Comparison of ENCODE assay signal across 8 cellular contexts in genomic region chr16:58733248-58733670, GRCh38. TPM values are rescaled to one million over a fixed set of nuclear protein-coding genes. Genes with fewer than 3 reads are reported as not detected.
DNase-seq lines count a peak whose midpoint lies in the region; ATAC-seq and TF ChIP-seq lines count a peak whose summit lies in the region.

No MANE protein-coding gene starts in this region.

- no peak for DNase-seq in activated naive CD4-positive, alpha-beta T cell treated with anti-CD3 and anti-CD28 coated beads, Interleukin-2, amount 50 U/mL, for 16 hours
- no peak for DNase-seq in activated naive CD8-positive, alpha-beta T cell treated with anti-CD3 and anti-CD28 coated beads, Interleukin-2, amount 50 U/mL, for 24 hours
- DNase-seq in hepatocyte (ENCODE audit: low spot score), result no peak
- peak in 1 of 2 donors; percentile 57 for DNase-seq in gastrocnemius medialis
- DNase-seq in NCI-H1105 (lab: John Stamatoyannopoulos, UW), result no peak
- no peak for DNase-seq in effector CD8-positive, alpha-beta T cell (lab: John Stamatoyannopoulos, UW)

- intact Hi-C loops in gastrocnemius medialis (cut with DNase I; ENCODE audit: low total_unique reads), result loop anchor here (2.0 to 10.0 kb wide), 2 partner anchors 72 to 338 kb away; partner anchors contain the start of gene GINS3

- 3% methylated on average over 22 of the region's 23 CpGs for WGBS in hepatocyte (ENCODE audit: low lambda C conversion rate, missing lambda C conversion rate)

- no peaks in the 10 kb centered on the region for H3K9me2 ChIP-seq in hepatocyte (replicated peaks; ENCODE audit: insufficient read depth)

- peak overlapping the region; percentile 96 for H2AFZ ChIP-seq in hepatocyte

- H3K4me3 ChIP-seq in hepatocyte (peak overlapping the region; percentile 75), gastrocnemius medialis (peak overlapping the region; percentile 79 to 96 (median 90))

- H3K4me1 Mint-ChIP-seq in activated naive CD4-positive, alpha-beta T cell treated with anti-CD3 and anti-CD28 coated beads, Interleukin-2, amount 50 U/mL, for 24 hours, result peaks cover 53% of the 10 kb centered on the region
- peaks cover 41% of the 10 kb centered on the region for H3K4me1 Mint-ChIP-seq in activated naive CD8-positive, alpha-beta T cell treated with anti-CD3 and anti-CD28 coated beads, Interleukin-2, amount 50 U/mL, for 24 hours

- no peaks in the 10 kb centered on the region for H3K9me3 ChIP-seq in hepatocyte (ENCODE audit: low read depth)
- no peaks in the 10 kb centered on the region for H3K9me3 ChIP-seq in gastrocnemius medialis

- no peak for ATAC-seq in activated naive CD8-positive, alpha-beta T cell treated with anti-CD3 and anti-CD28 coated beads, Interleukin-2, amount 50 U/mL, for 24 hours
- peak; percentile 63 to 67 for ATAC-seq in gastrocnemius medialis
- ATAC-seq in GM21381 (IDR thresholded peaks at IDR 0.05; ENCODE audit: unreplicated experiment), result no peak

- H3K4me2 ChIP-seq in hepatocyte, result peak overlapping the region; percentile 96

- H3K79me2 ChIP-seq in hepatocyte, result peaks cover 55% of the 10 kb centered on the region

- peaks cover 9% of the 10 kb centered on the region for H3K4me1 ChIP-seq in hepatocyte (ENCODE audit: insufficient read depth)
- peaks cover 45 to 49% of the 10 kb centered on the region in 2 donors for H3K4me1 ChIP-seq in gastrocnemius medialis

- H3K27ac ChIP-seq in hepatocyte (peak overlapping the region; percentile 78), gastrocnemius medialis (peak overlapping the region; percentile 85 to 93 (median 92))

- no peaks in the 10 kb centered on the region for H3K36me3 ChIP-seq in hepatocyte (replicated peaks; ENCODE audit: insufficient read depth, low read depth)
- H3K36me3 ChIP-seq in gastrocnemius medialis, result no peaks in the 10 kb centered on the region

- no peak for TF ChIP-seq POLR2A in gastrocnemius medialis (IDR thresholded peaks at IDR 0.05)

- in situ Hi-C loops in gastrocnemius medialis (cut with MboI; ENCODE audit: low sequenced_read_pairs in 4 of 4), result loop anchor here in 1 of 4 donors (25.0 kb wide), 1 partner anchor 221 kb away; the partner anchor contains the start of genes NDRG4 and SETD6

- H3K9me3 Mint-ChIP-seq in activated naive CD4-positive, alpha-beta T cell treated with anti-CD3 and anti-CD28 coated beads, Interleukin-2, amount 50 U/mL, for 24 hours, result no peaks in the 10 kb centered on the region
- H3K9me3 Mint-ChIP-seq in activated naive CD8-positive, alpha-beta T cell treated with anti-CD3 and anti-CD28 coated beads, Interleukin-2, amount 50 U/mL, for 24 hours, result no peaks in the 10 kb centered on the region

- H3K4me3 Mint-ChIP-seq in activated naive CD4-positive, alpha-beta T cell treated with anti-CD3 and anti-CD28 coated beads, Interleukin-2, amount 50 U/mL, for 24 hours, result peak overlapping the region; percentile 91
- H3K4me3 Mint-ChIP-seq in activated naive CD8-positive, alpha-beta T cell treated with anti-CD3 and anti-CD28 coated beads, Interleukin-2, amount 50 U/mL, for 24 hours, result peak overlapping the region; percentile 100

- H3K27me3 Mint-ChIP-seq in activated naive CD4-positive, alpha-beta T cell treated with anti-CD3 and anti-CD28 coated beads, Interleukin-2, amount 50 U/mL, for 24 hours, result no peaks in the 10 kb centered on the region
- H3K27me3 Mint-ChIP-seq in activated naive CD8-positive, alpha-beta T cell treated with anti-CD3 and anti-CD28 coated beads, Interleukin-2, amount 50 U/mL, for 24 hours, result no peaks in the 10 kb centered on the region

- peak overlapping the region; percentile 80 for H3K27ac Mint-ChIP-seq in activated naive CD4-positive, alpha-beta T cell treated with anti-CD3 and anti-CD28 coated beads, Interleukin-2, amount 50 U/mL, for 24 hours
- peak overlapping the region; percentile 90 for H3K27ac Mint-ChIP-seq in activated naive CD8-positive, alpha-beta T cell treated with anti-CD3 and anti-CD28 coated beads, Interleukin-2, amount 50 U/mL, for 24 hours

- H3K27me3 ChIP-seq in hepatocyte (no peaks in the 10 kb centered on the region), gastrocnemius medialis (no peaks in the 10 kb centered on the region)

- peaks cover 22% of the 10 kb centered on the region for H4K20me1 ChIP-seq in hepatocyte (ENCODE audit: insufficient read depth, poor library complexity, severe bottlenecking)

- no peaks in the 10 kb centered on the region for H3K36me3 Mint-ChIP-seq in activated naive CD4-positive, alpha-beta T cell treated with anti-CD3 and anti-CD28 coated beads, Interleukin-2, amount 50 U/mL, for 24 hours
- peaks cover 25% of the 10 kb centered on the region for H3K36me3 Mint-ChIP-seq in activated naive CD8-positive, alpha-beta T cell treated with anti-CD3 and anti-CD28 coated beads, Interleukin-2, amount 50 U/mL, for 24 hours (ENCODE audit: low read depth)

- no peak for TF ChIP-seq CTCF in hepatocyte (IDR thresholded peaks at IDR 0.05; ENCODE audit: poor library complexity)
- TF ChIP-seq CTCF in gastrocnemius medialis (IDR thresholded peaks at IDR 0.05 in 4 of 5, conservative IDR thresholded peaks at IDR 0.05 in 1 of 5), result no peak

RNA-seq across cellular contexts. Expression of gene GOT2, which starts 0.9 kb away (rescaled TPM):
- total RNA-seq in hepatocyte, result 63.0 and 83.8 TPM in 2 replicates
- polyA plus RNA-seq in hepatocyte, result 87.9 and 103 TPM in 2 replicates
- 100 to 1,000 TPM; 135 to 253 (median 195) TPM for total RNA-seq in gastrocnemius medialis

RNA-seq across cellular contexts. Expression of gene SLC38A7, which starts 48.7 kb away (rescaled TPM):
- 22.3 and 36.7 TPM in 2 replicates for total RNA-seq in hepatocyte
- polyA plus RNA-seq in hepatocyte, result 25.7 and 32.5 TPM in 2 replicates
- total RNA-seq in gastrocnemius medialis, result 10 to 100 TPM in 2 of 4 donors, 1 to 10 TPM in 2; 6.8 to 12.2 (median 9.1) TPM

Comparison
In these comparisons a context has a peak if more than half of its experiments do, and no peak if none do; other contexts are left out.
1. ATAC-seq: peak in gastrocnemius medialis (2 of 2); none in activated naive CD8-positive, alpha-beta T cell treated with anti-CD3 and anti-CD28 coated beads, Interleukin-2, amount 50 U/mL, for 24 hours (single experiment) and GM21381 (single experiment).